Comparison of ENCODE assay signal across 8 cellular contexts in the genomic region with DNA sequence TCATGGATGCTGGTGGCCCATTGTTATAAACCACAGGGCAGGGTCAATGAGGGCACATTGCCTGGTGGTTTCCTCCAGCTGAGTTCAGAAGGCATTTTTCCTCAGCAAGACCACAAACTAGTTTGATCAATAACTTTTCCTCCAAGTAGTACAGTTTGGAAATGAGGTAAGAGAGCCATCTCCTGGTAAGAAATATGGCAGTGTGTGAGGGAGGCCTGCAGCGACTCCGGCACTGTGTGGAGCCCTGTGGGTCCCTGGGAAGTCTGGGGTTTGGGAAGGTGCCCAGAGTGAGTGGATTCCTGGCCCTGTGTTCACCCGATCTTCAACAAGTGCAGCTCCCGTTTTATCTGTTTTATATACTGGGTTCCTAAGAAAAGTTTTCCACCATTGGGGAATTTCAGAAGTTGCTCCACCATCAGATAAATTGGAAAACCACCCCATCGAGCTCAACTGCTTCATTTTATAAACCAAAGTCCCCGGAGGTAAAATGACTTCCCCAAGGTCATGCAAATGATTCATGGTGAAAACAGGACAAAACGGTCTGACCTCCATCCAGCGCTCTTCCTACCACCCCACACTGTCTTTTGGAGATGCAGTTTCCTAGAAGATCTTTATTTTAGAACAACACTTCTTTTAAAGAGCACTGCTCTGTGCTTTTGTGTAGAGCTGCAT.
A peak's percentile ranks its signal among the peaks of the same experiment; 100 is the strongest.
DNase-seq lines count a peak whose midpoint lies in the region; ATAC-seq and TF ChIP-seq lines count a peak whose summit lies in the region.

No MANE protein-coding gene starts in this region.

- H3K4me1 Mint-ChIP-seq in activated T-cell treated with anti-CD3 and anti-CD28 coated beads, Interleukin-2, amount 50 U/mL, for 72 hours (ENCODE audit: low read depth) = peaks cover 63% of the 10 kb centered on the region

- H3K36me3 ChIP-seq in testis (ENCODE audit: low read depth, missing control alignments) = no peaks in the 10 kb centered on the region

- H3K9me3 ChIP-seq in testis = no peaks in the 10 kb centered on the region

- TF ChIP-seq CTCF in RWPE1 (conservative IDR thresholded peaks at IDR 0.05; ENCODE audit: low read depth) = 0 out of 2 replicates have a peak, but pooled peaks have one; percentile 10
- peak; percentile 75 for TF ChIP-seq CTCF in fibroblast of mammary gland (conservative IDR thresholded peaks at IDR 0.05; ENCODE audit: control insufficient read depth, insufficient read depth, low read depth, low read length)
- no peak for TF ChIP-seq CTCF in testis (IDR thresholded peaks at IDR 0.05)

- TF ChIP-seq POLR2A in testis (IDR thresholded peaks at IDR 0.05) = no peak

- H3K27ac ChIP-seq in RWPE1 (no peak overlapping the region), testis (no peak overlapping the region)

- POLR2A ChIA-PET in RWPE1 (lab: Yijun Ruan, JAX; ENCODE audit: low non-redundant PET) = no interaction called here

- peak overlapping the region; percentile 82 for H3K27ac Mint-ChIP-seq in activated T-cell treated with anti-CD3 and anti-CD28 coated beads, Interleukin-2, amount 50 U/mL, for 72 hours

- peak; percentile 40 to 42 for ATAC-seq in activated T-cell treated with anti-CD3 and anti-CD28 coated beads, Interleukin-2, amount 50 U/mL, for 72 hours (replicated peaks in 1 of 2)
- no peak for ATAC-seq in GM19328 (IDR thresholded peaks at IDR 0.05; ENCODE audit: unreplicated experiment)
- no peak for ATAC-seq in GM21825 (IDR thresholded peaks at IDR 0.05; ENCODE audit: unreplicated experiment)

- peak overlapping the region; percentile 80 to 85 for H3K4me3 Mint-ChIP-seq in activated T-cell treated with anti-CD3 and anti-CD28 coated beads, Interleukin-2, amount 50 U/mL, for 72 hours

- CTCF ChIA-PET in RWPE1 (lab: Yijun Ruan, JAX) = interaction anchor here (0.6 to 3.3 kb wide), 4 partner anchors 24 to 399 kb away, joined by 3 to 18 read pairs (median 4); no protein-coding TSS in a partner anchor

- DNase-seq in activated T-cell treated with anti-CD3 and anti-CD28 coated beads, Interleukin-2, amount 50 U/mL, for 72 hours = no peak
- DNase-seq in activated T-cell treated with anti-CD3 and anti-CD28 coated beads for 4 hours (no peak), RWPE1 (ENCODE audit: low spot score) (peak; percentile 6), fibroblast of mammary gland (ENCODE audit: low read depth) (peak; percentile 91), testis (peak; percentile 37), mesenteric fat pad (ENCODE audit: low spot score) (no peak)

- H3K4me1 ChIP-seq in testis = no peaks in the 10 kb centered on the region

- no peak overlapping the region for H3K4me3 ChIP-seq in fibroblast of mammary gland (ENCODE audit: control insufficient read depth, low read depth, low read length)
- H3K4me3 ChIP-seq in testis = no peak overlapping the region

- no peaks in the 10 kb centered on the region for H3K27me3 ChIP-seq in testis

- H3K36me3 Mint-ChIP-seq in activated T-cell treated with anti-CD3 and anti-CD28 coated beads, Interleukin-2, amount 50 U/mL, for 72 hours (ENCODE audit: insufficient read depth in 2 of 2) = peaks cover 0 to 6% of the 10 kb centered on the region in 2 donors

- H3K27me3 Mint-ChIP-seq in activated T-cell treated with anti-CD3 and anti-CD28 coated beads, Interleukin-2, amount 50 U/mL, for 72 hours (ENCODE audit: low read depth) = no peaks in the 10 kb centered on the region

- intact Hi-C loops in testis (cut with DNase I; ENCODE audit: low total_unique reads) = no loop called here

- H3K9me3 Mint-ChIP-seq in activated T-cell treated with anti-CD3 and anti-CD28 coated beads, Interleukin-2, amount 50 U/mL, for 72 hours = peaks cover 1 to 2% of the 10 kb centered on the region in 2 donors

- WGBS in testis, 2 donors = 59 to 70% methylated on average over 8 of the region's 8 CpGs

Comparison
In these comparisons a context has a peak if more than half of its experiments do, and no peak if none do; other contexts are left out.
1. ATAC-seq: peak in activated T-cell treated with anti-CD3 and anti-CD28 coated beads, Interleukin-2, amount 50 U/mL, for 72 hours (2 of 2); none in GM19328 (single experiment) and GM21825 (single experiment).
2. DNase-seq: peak in RWPE1 (single experiment), fibroblast of mammary gland (single experiment) and testis (single experiment); none in activated T-cell treated with anti-CD3 and anti-CD28 coated beads, Interleukin-2, amount 50 U/mL, for 72 hours (0 of 2), activated T-cell treated with anti-CD3 and anti-CD28 coated beads for 4 hours (single experiment) and mesenteric fat pad (single experiment).
3. CTCF ChIP-seq: peak in RWPE1 (single experiment) and fibroblast of mammary gland (single experiment); none in testis (0 of 3).